Comparison of ENCODE assay signal across 1 cellular context in the genomic region with DNA sequence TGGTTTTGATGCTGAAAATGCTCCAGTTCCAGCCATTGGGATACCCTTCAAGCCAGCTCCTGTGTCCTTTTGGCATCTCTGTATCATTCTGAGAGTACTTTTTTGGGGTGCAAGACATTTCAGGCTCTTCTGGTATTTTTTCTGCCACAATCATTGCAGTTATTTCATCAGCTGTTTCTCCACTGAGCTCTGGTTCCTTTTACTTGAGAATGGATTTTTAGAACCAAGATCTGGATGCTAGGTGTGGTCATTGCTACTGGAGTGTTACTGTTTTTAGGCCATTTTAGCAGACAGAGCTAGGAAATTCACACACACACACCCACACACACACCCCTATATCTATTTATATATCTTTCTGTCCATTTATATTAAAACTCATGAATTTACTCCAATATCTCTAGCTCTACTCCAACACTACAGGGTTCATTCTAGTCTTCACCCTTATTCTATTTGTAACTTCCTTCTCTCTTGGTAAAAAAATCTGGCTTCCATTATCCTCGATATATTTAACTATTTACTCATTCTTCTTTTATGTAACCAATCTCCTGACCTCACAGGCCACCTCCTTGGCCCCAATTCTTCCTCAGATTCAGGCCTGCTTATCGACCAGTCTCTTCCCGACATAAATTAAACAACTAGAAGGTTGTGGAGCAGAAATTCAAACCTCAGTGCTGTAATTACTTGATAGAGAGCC.
TF ChIP-seq lines count a peak whose summit lies in the region.

No MANE protein-coding gene starts in this region.

TF ChIP-seq in SK-N-SH, 30 proteins besides CTCF, POLR2A, EP300 and RAD21:
- TF ChIP-seq YY1 (IDR thresholded peaks at IDR 0.05; ENCODE audit: low read depth) (no peak), TCF12 (IDR thresholded peaks at IDR 0.05) (0 out of 2 replicates have a peak, but pooled peaks have one; percentile 27)
